9 cellular contexts compared by ENCODE assay signal in genomic region chr3:195195321-195196209, GRCh38.
DNase-seq lines count a peak whose midpoint lies in the region; ATAC-seq lines count a peak whose summit lies in the region.
"Had no signal": no experiment of that assay in that cellular context is flagged by ENCODE, and none has a peak within 500 bp of the region (broad histone marks: within the 10 kb centered on the region; RNA-seq: fewer than 3 reads in every experiment).

No MANE protein-coding gene starts in this region.

- H3K4me1 Mint-ChIP-seq in stimulated activated naive CD8-positive, alpha-beta T cell treated with anti-CD3 and anti-CD28 coated beads, Interleukin-15, Interleukin-2, amounts not matched to agents 100 ng/mL and 50 ng/mL, for 24 hours (ENCODE audit: low read depth) = peaks cover 29% of the 10 kb centered on the region
- H3K4me1 Mint-ChIP-seq in stimulated activated naive CD8-positive, alpha-beta T cell treated with anti-CD3 and anti-CD28 coated beads, Interleukin-15, amount 100 ng/mL, for 72 hours = peaks cover 28% of the 10 kb centered on the region

- H3K27ac Mint-ChIP-seq in stimulated activated naive CD8-positive, alpha-beta T cell treated with anti-CD3 and anti-CD28 coated beads, Interleukin-15, Interleukin-2, amounts not matched to agents 100 ng/mL and 50 ng/mL, for 24 hours = peak overlapping the region; percentile 53
- no peak overlapping the region for H3K27ac Mint-ChIP-seq in stimulated activated naive CD8-positive, alpha-beta T cell treated with anti-CD3 and anti-CD28 coated beads, Interleukin-15, amount 100 ng/mL, for 72 hours
- H3K27ac Mint-ChIP-seq: T-helper 1 cell treated with Interleukin-12 subunit alpha and Interleukin-12 subunit beta and Interleukin-4 antibody, amounts not matched to agents 30 μg/mL and 1 μg/mL, for 36 hours had no signal

- 89% methylated on average over 17 of the region's 17 CpGs for WGBS in aorta, 2 donors

- no peak overlapping the region for H3K27ac ChIP-seq in aorta (ENCODE audit: low read depth in 1 of 2, low read length in 2 of 2)

- intact Hi-C loops in aorta (cut with DNase I) = no loop called here

- H3K4me1 ChIP-seq in aorta (ENCODE audit: control insufficient read depth in 1 of 2, insufficient read depth in 2 of 2, low read length in 2 of 2) = no peaks in the 10 kb centered on the region

- no peak for DNase-seq in stimulated activated naive CD8-positive, alpha-beta T cell treated with anti-CD3 and anti-CD28 coated beads, Interleukin-15, amount 100 ng/mL, for 72 hours
- DNase-seq in amygdala (lab: John Stamatoyannopoulos, UW) = peak in 44 of 56 donors; percentile 25 to 84 (median 52)
- DNase-seq in iPS DF 19.7 (ENCODE audit: low read depth, low spot score) = peak; percentile 38
- no peak for DNase-seq in aorta
- DNase-seq in NCI-H2171 treated with DMSO at 0.1 percent for 48 hours (lab: John Stamatoyannopoulos, UW) = no peak

- H3K4me3 Mint-ChIP-seq in stimulated activated naive CD8-positive, alpha-beta T cell treated with anti-CD3 and anti-CD28 coated beads, Interleukin-15, Interleukin-2, amounts not matched to agents 100 ng/mL and 50 ng/mL, for 24 hours = no peak overlapping the region
- no peak overlapping the region for H3K4me3 Mint-ChIP-seq in stimulated activated naive CD8-positive, alpha-beta T cell treated with anti-CD3 and anti-CD28 coated beads, Interleukin-15, amount 100 ng/mL, for 72 hours
- H3K4me3 Mint-ChIP-seq: T-helper 1 cell treated with Interleukin-12 subunit alpha and Interleukin-12 subunit beta and Interleukin-4 antibody, amounts not matched to agents 30 μg/mL and 1 μg/mL, for 36 hours had no signal

- peaks cover 6% of the 10 kb centered on the region for H3K9me3 Mint-ChIP-seq in stimulated activated naive CD8-positive, alpha-beta T cell treated with anti-CD3 and anti-CD28 coated beads, Interleukin-15, Interleukin-2, amounts not matched to agents 100 ng/mL and 50 ng/mL, for 24 hours
- peaks cover 0 to 8% of the 10 kb centered on the region in 2 donors for H3K9me3 Mint-ChIP-seq in stimulated activated naive CD8-positive, alpha-beta T cell treated with anti-CD3 and anti-CD28 coated beads, Interleukin-15, amount 100 ng/mL, for 72 hours

- H3K27me3 ChIP-seq in aorta (ENCODE audit: control insufficient read depth in 1 of 2, insufficient read depth in 2 of 2, low read length in 1 of 2) = no peaks in the 10 kb centered on the region

- H3K36me3 Mint-ChIP-seq in stimulated activated naive CD8-positive, alpha-beta T cell treated with anti-CD3 and anti-CD28 coated beads, Interleukin-15, Interleukin-2, amounts not matched to agents 100 ng/mL and 50 ng/mL, for 24 hours (ENCODE audit: low read depth) = peaks cover 6% of the 10 kb centered on the region

- no peaks in the 10 kb centered on the region for H3K27me3 Mint-ChIP-seq in stimulated activated naive CD8-positive, alpha-beta T cell treated with anti-CD3 and anti-CD28 coated beads, Interleukin-15, Interleukin-2, amounts not matched to agents 100 ng/mL and 50 ng/mL, for 24 hours
- no peaks in the 10 kb centered on the region for H3K27me3 Mint-ChIP-seq in stimulated activated naive CD8-positive, alpha-beta T cell treated with anti-CD3 and anti-CD28 coated beads, Interleukin-15, amount 100 ng/mL, for 72 hours

- no peaks in the 10 kb centered on the region for H3K9me3 ChIP-seq in aorta (ENCODE audit: control insufficient read depth, low read length)

- no peaks in the 10 kb centered on the region for H3K36me3 ChIP-seq in aorta (ENCODE audit: control insufficient read depth in 1 of 2, insufficient read depth in 2 of 2, low read length in 1 of 2)

- no peak for ATAC-seq in stimulated activated naive CD8-positive, alpha-beta T cell treated with anti-CD3 and anti-CD28 coated beads, Interleukin-15, amount 100 ng/mL, for 72 hours
- ATAC-seq in aorta (ENCODE audit: low FRiP score) (peak; percentile 36), HG03025 (IDR thresholded peaks at IDR 0.05; ENCODE audit: low FRiP score, unreplicated experiment) (no peak), HG03439 (IDR thresholded peaks at IDR 0.05; ENCODE audit: unreplicated experiment) (no peak)

- no peak overlapping the region for H3K4me3 ChIP-seq in aorta (ENCODE audit: low read length in 2 of 2)

Comparison
In these comparisons a context has a peak if more than half of its experiments do, and no peak if none do; other contexts are left out.
1. DNase-seq: peak in amygdala (44 of 56) and iPS DF 19.7 (single experiment); none in stimulated activated naive CD8-positive, alpha-beta T cell treated with anti-CD3 and anti-CD28 coated beads, Interleukin-15, amount 100 ng/mL, for 72 hours (0 of 2), aorta (0 of 2) and NCI-H2171 treated with DMSO at 0.1 percent for 48 hours (single experiment).